ENCODE assay signal across 17 cellular contexts in the genomic region with DNA sequence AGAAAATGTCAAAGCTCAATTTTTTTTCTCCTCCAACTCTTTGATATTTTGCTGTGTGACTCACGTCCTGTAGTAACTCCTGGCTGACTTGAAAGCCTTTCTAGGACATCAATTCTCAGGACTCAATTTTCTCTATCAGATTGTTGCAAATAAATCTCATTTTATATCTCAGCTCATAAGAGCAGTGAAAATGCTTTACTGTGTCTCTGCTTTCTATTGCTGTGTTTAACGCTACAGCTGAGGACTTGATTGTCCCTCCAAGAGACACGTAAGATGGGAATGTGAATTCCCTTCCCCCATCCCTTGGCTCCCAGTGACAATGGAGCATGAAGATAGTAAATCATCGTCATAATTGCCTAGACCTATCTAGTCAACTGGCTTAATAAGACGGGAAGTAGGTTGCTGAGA. TPM values are rescaled to one million over a fixed set of nuclear protein-coding genes. Genes with fewer than 3 reads are reported as not detected.
DNase-seq lines count a peak whose midpoint lies in the region; ATAC-seq, FAIRE-seq and TF ChIP-seq lines count a peak whose summit lies in the region.
"Had no signal": no experiment of that assay in that cellular context is flagged by ENCODE, and none has a peak within 500 bp of the region (broad histone marks: within the 10 kb centered on the region; RNA-seq: fewer than 3 reads in every experiment).

No MANE protein-coding gene starts in this region.

- H3K4me1 Mint-ChIP-seq in astrocyte (ENCODE audit: low read depth, unreplicated experiment) (peaks cover 2% of the 10 kb centered on the region), MCF 10A (ENCODE audit: insufficient read depth, unreplicated experiment) (peaks cover 5% of the 10 kb centered on the region)
- peaks cover 0 to 2% (median 0%) of the 10 kb centered on the region in 7 donors for H3K4me1 Mint-ChIP-seq in naive thymus-derived CD4-positive, alpha-beta T cell
- H3K4me1 Mint-ChIP-seq: activated naive CD8-positive, alpha-beta T cell treated with anti-CD3 and anti-CD28 coated beads, Interleukin-2, amount 10 ng/mL, durations not matched to agents 7 days and 5 days had no signal

- POLR2A ChIA-PET in A673 (lab: Charles Lee; ENCODE audit: low non-redundant PET) = interaction anchor here (0.7 kb wide), 1 partner anchor 24 kb away, joined by 5 read pairs; no protein-coding TSS in a partner anchor
- POLR2A ChIA-PET in naive thymus-derived CD4-positive, alpha-beta T cell (lab: Charles Lee) = no interaction called here
- POLR2A ChIA-PET in MCF 10A (lab: Yijun Ruan, JAX) = no interaction called here

- H3K27me3 ChIP-seq in A673 (replicated peaks; ENCODE audit: insufficient read depth, low read depth, low read length, poor library complexity) (no peaks in the 10 kb centered on the region), astrocyte (ENCODE audit: insufficient read depth, low read length) (no peaks in the 10 kb centered on the region)
- peaks cover 0 to 3% of the 10 kb centered on the region in 2 donors for H3K27me3 ChIP-seq in naive thymus-derived CD4-positive, alpha-beta T cell (ENCODE audit: control insufficient read depth in 2 of 2, insufficient read depth in 2 of 2, low read length in 2 of 2)
- H3K27me3 ChIP-seq: tibial nerve had no signal

- no peak overlapping the region for H3K9ac ChIP-seq in astrocyte (ENCODE audit: low read length)

- peak; percentile 40 for DNase-seq in A673 (ENCODE audit: low spot score)
- peak; percentile 51 for DNase-seq in HT-29 (ENCODE audit: low spot score)
- peak; percentile 26 for DNase-seq in astrocyte (ENCODE audit: low read depth)
- DNase-seq in iris pigment epithelial cell (ENCODE audit: low read depth) = peak; percentile 51
- DNase-seq in iPS-NIHi7 (ENCODE audit: extremely low spot score) = no peak
- DNase-seq in NCI-H446 treated with DMSO at 0.1 percent for 48 hours (lab: John Stamatoyannopoulos, UW) = no peak
- DNase-seq in naive thymus-derived CD4-positive, alpha-beta T cell = no peak
- DNase-seq in MCF 10A (ENCODE audit: unreplicated experiment) = no peak
- DNase-seq: activated CD8-positive, alpha-beta T cell treated with anti-CD3 and anti-CD28 coated beads for 36 hours; activated naive CD8-positive, alpha-beta T cell treated with anti-CD3 and anti-CD28 coated beads, Interleukin-2, amount 10 ng/mL, durations not matched to agents 7 days and 5 days; Calu3; central memory CD4-positive, alpha-beta T cell; endodermal cell; islet precursor cell; mucosa of descending colon had no signal

- no peak overlapping the region for H3K27ac ChIP-seq in A673 (ENCODE audit: low read depth, low read length, poor library complexity, severe bottlenecking)
- H3K27ac ChIP-seq in astrocyte (ENCODE audit: low read depth, low read length) = no peak overlapping the region
- H3K27ac ChIP-seq in naive thymus-derived CD4-positive, alpha-beta T cell (ENCODE audit: low read depth, low read length) = no peak overlapping the region
- H3K27ac ChIP-seq: skin epidermis, tibial nerve had no signal

- no peak for ATAC-seq in naive thymus-derived CD4-positive, alpha-beta T cell
- ATAC-seq: activated CD8-positive, alpha-beta T cell treated with anti-CD3 and anti-CD28 coated beads for 36 hours; mucosa of descending colon had no signal

- H4K20me1 ChIP-seq in astrocyte (ENCODE audit: insufficient read depth, low read length) = no peaks in the 10 kb centered on the region

- FAIRE-seq in astrocyte (lab: Jason Lieb, UNC) = no peak

- H3K4me3 Mint-ChIP-seq in astrocyte (ENCODE audit: unreplicated experiment) = no peak overlapping the region
- H3K4me3 Mint-ChIP-seq in naive thymus-derived CD4-positive, alpha-beta T cell = no peak overlapping the region
- H3K4me3 Mint-ChIP-seq in MCF 10A (ENCODE audit: unreplicated experiment) = no peak overlapping the region
- H3K4me3 Mint-ChIP-seq: activated CD8-positive, alpha-beta T cell treated with anti-CD3 and anti-CD28 coated beads for 36 hours; activated naive CD8-positive, alpha-beta T cell treated with anti-CD3 and anti-CD28 coated beads, Interleukin-2, amount 10 ng/mL, durations not matched to agents 7 days and 5 days; endodermal cell had no signal

- H3K36me3 ChIP-seq in A673 (ENCODE audit: insufficient read depth, low read length, poor library complexity, severe bottlenecking) = no peaks in the 10 kb centered on the region
- H3K36me3 ChIP-seq in astrocyte (ENCODE audit: insufficient read depth, low read length) = no peaks in the 10 kb centered on the region
- H3K36me3 ChIP-seq in naive thymus-derived CD4-positive, alpha-beta T cell (ENCODE audit: control insufficient read depth in 2 of 3, insufficient read depth in 3 of 3, low read length in 3 of 3) = no peaks in the 10 kb centered on the region
- H3K36me3 ChIP-seq: tibial nerve had no signal

- peak overlapping the region; percentile 48 for H3K4me2 ChIP-seq in astrocyte (ENCODE audit: low read length)

- CTCF ChIA-PET in A673 (lab: Charles Lee) (no interaction called here), MCF 10A (lab: Yijun Ruan, JAX) (no interaction called here)
- CTCF ChIA-PET in naive thymus-derived CD4-positive, alpha-beta T cell (lab: Charles Lee) = no interaction called here

- no peaks in the 10 kb centered on the region for H3K9me3 Mint-ChIP-seq in astrocyte (ENCODE audit: unreplicated experiment)
- H3K9me3 Mint-ChIP-seq in naive thymus-derived CD4-positive, alpha-beta T cell = no peaks in the 10 kb centered on the region
- H3K9me3 Mint-ChIP-seq in MCF 10A (ENCODE audit: unreplicated experiment) = no peaks in the 10 kb centered on the region
- H3K9me3 Mint-ChIP-seq: activated CD8-positive, alpha-beta T cell treated with anti-CD3 and anti-CD28 coated beads for 36 hours; activated naive CD8-positive, alpha-beta T cell treated with anti-CD3 and anti-CD28 coated beads, Interleukin-2, amount 10 ng/mL, durations not matched to agents 7 days and 5 days had no signal

- no peaks in the 10 kb centered on the region for H3K79me2 ChIP-seq in astrocyte (ENCODE audit: insufficient read depth, low read length)

- BruUV-seq in A673 (replicated peaks; lab: Mats Ljungman, UMichigan) (no TSS peak), MCF 10A (replicated peaks; lab: Mats Ljungman, UMichigan) (no TSS peak)

- H3K4me3 ChIP-seq in A673 (ENCODE audit: low read depth, low read length, poor library complexity, severe bottlenecking) (no peak overlapping the region), astrocyte (ENCODE audit: insufficient read depth, low read depth, low read length) (no peak overlapping the region)
- no peak overlapping the region for H3K4me3 ChIP-seq in naive thymus-derived CD4-positive, alpha-beta T cell (ENCODE audit: low read length)
- H3K4me3 ChIP-seq: mucosa of descending colon, skin epidermis, tibial nerve had no signal

- H3K27ac Mint-ChIP-seq in astrocyte (ENCODE audit: unreplicated experiment) (no peak overlapping the region), MCF 10A (ENCODE audit: low read depth, unreplicated experiment) (no peak overlapping the region)
- no peak overlapping the region for H3K27ac Mint-ChIP-seq in naive thymus-derived CD4-positive, alpha-beta T cell
- H3K27ac Mint-ChIP-seq: activated CD8-positive, alpha-beta T cell treated with anti-CD3 and anti-CD28 coated beads for 36 hours; activated naive CD8-positive, alpha-beta T cell treated with anti-CD3 and anti-CD28 coated beads, Interleukin-2, amount 10 ng/mL, durations not matched to agents 7 days and 5 days; endodermal cell had no signal

- no peaks in the 10 kb centered on the region for H3K36me3 Mint-ChIP-seq in astrocyte (ENCODE audit: low read depth, unreplicated experiment)
- no peaks in the 10 kb centered on the region for H3K36me3 Mint-ChIP-seq in naive thymus-derived CD4-positive, alpha-beta T cell
- no peaks in the 10 kb centered on the region for H3K36me3 Mint-ChIP-seq in MCF 10A (ENCODE audit: insufficient read depth, unreplicated experiment)
- H3K36me3 Mint-ChIP-seq: activated naive CD8-positive, alpha-beta T cell treated with anti-CD3 and anti-CD28 coated beads, Interleukin-2, amount 10 ng/mL, durations not matched to agents 7 days and 5 days had no signal

- TF ChIP-seq CTCF in A673 (conservative IDR thresholded peaks at IDR 0.05; ENCODE audit: low read depth, low read length) (no peak), astrocyte (IDR thresholded peaks at IDR 0.05; ENCODE audit: insufficient read depth, low read depth, low read length) (no peak), MCF 10A (IDR thresholded peaks at IDR 0.05; ENCODE audit: unreplicated experiment) (no peak)

- H3K4me1 ChIP-seq in A673 (ENCODE audit: insufficient read depth, low read length, poor library complexity, severe bottlenecking) (peaks cover 11% of the 10 kb centered on the region), astrocyte (ENCODE audit: insufficient read depth, low read length) (peaks cover 7% of the 10 kb centered on the region)
- no peaks in the 10 kb centered on the region for H3K4me1 ChIP-seq in naive thymus-derived CD4-positive, alpha-beta T cell (ENCODE audit: control insufficient read depth in 2 of 2, insufficient read depth in 2 of 2, low read length in 2 of 2)
- H3K4me1 ChIP-seq: tibial nerve had no signal

- H3K27me3 Mint-ChIP-seq in astrocyte (ENCODE audit: low read depth, unreplicated experiment) = no peaks in the 10 kb centered on the region
- H3K27me3 Mint-ChIP-seq in naive thymus-derived CD4-positive, alpha-beta T cell = peaks cover 10 to 21% (median 15%) of the 10 kb centered on the region in 5 donors
- no peaks in the 10 kb centered on the region for H3K27me3 Mint-ChIP-seq in MCF 10A (ENCODE audit: insufficient read depth, unreplicated experiment)

- intact Hi-C loops in A673 (cut with micrococcal nuclease; ENCODE audit: unreplicated experiment) (no loop called here), MCF 10A (cut with micrococcal nuclease) (no loop called here)
- intact Hi-C loops in naive thymus-derived CD4-positive, alpha-beta T cell (cut with micrococcal nuclease) = no loop called here

- no peak overlapping the region for H2AFZ ChIP-seq in astrocyte (ENCODE audit: low read depth, low read length)

- H3K9me3 ChIP-seq in A673 (ENCODE audit: low read depth, low read length, poor library complexity, severe bottlenecking) (no peaks in the 10 kb centered on the region), astrocyte (ENCODE audit: insufficient read depth, low read depth, low read length) (no peaks in the 10 kb centered on the region)
- H3K9me3 ChIP-seq in naive thymus-derived CD4-positive, alpha-beta T cell (ENCODE audit: control insufficient read depth in 2 of 3, low read length in 3 of 3) = no peaks in the 10 kb centered on the region
- H3K9me3 ChIP-seq: mucosa of descending colon, tibial nerve had no signal

RNA-seq across cellular contexts. Expression of a gene that starts 20.5 kb away (rescaled TPM):
- total RNA-seq in A673 (2021) (31.4 and 31.6 TPM in 2 replicates), astrocyte (16.5 and 16.8 TPM in 2 replicates), MCF 10A (2022) (19.2 and 24.0 TPM in 2 replicates)
- total RNA-seq in HT-29 (2014; rRNA removed; shearing (Covaris generic)) = 5.4 and 6.1 TPM in 2 replicates
- total RNA-seq in naive thymus-derived CD4-positive, alpha-beta T cell = 10 to 100 TPM; 12.4 to 24.5 (median 15.3) TPM
- 1 to 10 TPM; 6.2 to 6.9 TPM for polyA plus RNA-seq in naive thymus-derived CD4-positive, alpha-beta T cell

Comparison
In these comparisons a context has a peak if more than half of its experiments do, and no peak if none do; other contexts are left out.
1. DNase-seq: peak in A673 (single experiment), HT-29 (single experiment), astrocyte (single experiment) and iris pigment epithelial cell (single experiment); none in iPS-NIHi7 (single experiment), NCI-H446 treated with DMSO at 0.1 percent for 48 hours (single experiment), naive thymus-derived CD4-positive, alpha-beta T cell (0 of 9) and MCF 10A (single experiment).